In genomic region chr2:206253125-206253787, GRCh38 we compare ENCODE assay signal across 17 cellular contexts. TPM values are rescaled to one million over a fixed set of nuclear protein-coding genes. Genes with fewer than 3 reads are reported as not detected.
DNase-seq lines count a peak whose midpoint lies in the region; ATAC-seq and TF ChIP-seq lines count a peak whose summit lies in the region.
"Had no signal": no experiment of that assay in that cellular context is flagged by ENCODE, and none has a peak within 500 bp of the region (broad histone marks: within the 10 kb centered on the region; RNA-seq: fewer than 3 reads in every experiment).

No MANE protein-coding gene starts in this region.

- WGBS in H9 (ENCODE audit: extremely low coverage, insufficient read length, low lambda C conversion rate) = no CpG with 5 or more reads among the region's 20 CpGs

- no peak overlapping the region for H4K8ac ChIP-seq in H9 (replicated peaks; ENCODE audit: insufficient read length, low read depth, low read length)

- no peak overlapping the region for H2BK20ac ChIP-seq in H9 (ENCODE audit: low read depth, low read length, poor library complexity, severe bottlenecking)

- H3T11ph ChIP-seq in H9 (ENCODE audit: low read length) = no peak overlapping the region

- no peaks in the 10 kb centered on the region for H3K27me3 ChIP-seq in H9 (ENCODE audit: insufficient read depth, low read length)

- no peaks in the 10 kb centered on the region for H3K9me3 ChIP-seq in H9 (ENCODE audit: control insufficient read depth, low read depth, low read length)

- no peaks in the 10 kb centered on the region for H3K23me2 ChIP-seq in H9 (ENCODE audit: insufficient read length, low read depth, low read length, poor library complexity, severe bottlenecking)

- no peaks in the 10 kb centered on the region for H3K79me1 ChIP-seq in H9 (ENCODE audit: insufficient read depth, low read depth, low read length, poor library complexity, severe bottlenecking)

- intact Hi-C loops in activated B cell treated with CpG ODN at 0.5 μM for 24 hours (cut with micrococcal nuclease) = no loop called here
- intact Hi-C loops in head of caudate nucleus (cut with DNase I) = no loop called here

- CTCF ChIA-PET in activated B cell treated with CpG ODN at 0.5 μM for 24 hours (lab: Charles Lee) = no interaction called here

- no peak overlapping the region for H2BK5ac ChIP-seq in H9 (ENCODE audit: insufficient read length, low read length)

- H4K20me1 ChIP-seq in H9 (ENCODE audit: control insufficient read depth, insufficient read depth, insufficient read length) = no peaks in the 10 kb centered on the region
- H4K20me1 ChIP-seq: BLaER1 treated with 17β-estradiol and CSF1 and Interleukin-3, amounts not matched to agents 10 nM and 100 nM had no signal

- no peak overlapping the region for H3K23ac ChIP-seq in H9 (ENCODE audit: insufficient read length, low read depth, low read length)

- H3K27ac ChIP-seq in H9 (ENCODE audit: insufficient read length, low read depth, low read length) = no peak overlapping the region
- H3K27ac ChIP-seq: BLaER1 treated with 17β-estradiol and CSF1 and Interleukin-3, amounts not matched to agents 10 nM and 100 nM; HL-60 had no signal

- H3K27me3 Mint-ChIP-seq in H9 (ENCODE audit: low read depth) (no peaks in the 10 kb centered on the region; the same call in 1 of the 2 replicates), activated B cell treated with CpG ODN at 0.5 μM for 24 hours (peaks cover 46% of the 10 kb centered on the region), naive B cell (peaks cover 45 to 69% (median 59%) of the 10 kb centered on the region in 3 donors)
- peaks cover 53 to 56% of the 10 kb centered on the region in 2 donors for H3K27me3 Mint-ChIP-seq in stimulated activated naive B cell treated with anti-CD40 and anti-IgM and Interleukin-4, amounts not matched to agents 10 μg/mL and 1 μg/mL and 100 μg/mL, for 72 hours

- TF ChIP-seq CTCF in H9 (conservative IDR thresholded peaks at IDR 0.05) (no peak), activated B cell treated with CpG ODN at 0.5 μM for 24 hours (IDR thresholded peaks at IDR 0.05) (no peak)

- no peak overlapping the region for H2AFZ ChIP-seq in H9 (ENCODE audit: low read length)

- H2AK5ac ChIP-seq in H9 (ENCODE audit: insufficient read length, low read length) = no peak overlapping the region

- no peak overlapping the region for H3K4ac ChIP-seq in H9 (ENCODE audit: low read depth, low read length)

- H3K4me2 ChIP-seq in H9 (ENCODE audit: insufficient read depth, insufficient read length, low read length) = no peak overlapping the region
- H3K4me2 ChIP-seq: BLaER1 treated with 17β-estradiol and CSF1 and Interleukin-3, amounts not matched to agents 10 nM and 100 nM had no signal

- H2BK120ac ChIP-seq in H9 (ENCODE audit: low read depth, low read length, poor library complexity, severe bottlenecking) = no peak overlapping the region

- H2BK12ac ChIP-seq in H9 (ENCODE audit: insufficient read length, low read depth, low read length) = no peak overlapping the region

- no peak overlapping the region for H3K4me3 Mint-ChIP-seq in H9
- H3K4me3 Mint-ChIP-seq in activated B cell treated with CpG ODN at 0.5 μM for 24 hours = peak overlapping the region; percentile 16
- peak overlapping the region in 2 of 8 donors; percentile 19 to 45 for H3K4me3 Mint-ChIP-seq in naive B cell
- peak overlapping the region in 1 of 2 donors; percentile 11 for H3K4me3 Mint-ChIP-seq in stimulated activated naive B cell treated with anti-CD40 and anti-IgM and Interleukin-4, amounts not matched to agents 10 μg/mL and 1 μg/mL and 100 μg/mL, for 72 hours
- H3K4me3 Mint-ChIP-seq: B cell; CD8-positive, alpha-beta T cell had no signal

- peak; percentile 52 for DNase-seq in H9
- no peak for DNase-seq in activated B cell treated with CpG ODN at 0.5 μM for 24 hours
- DNase-seq in naive B cell = no peak
- no peak for DNase-seq in stimulated activated naive B cell treated with anti-CD40 and anti-IgM and Interleukin-4, amounts not matched to agents 10 μg/mL and 1 μg/mL and 100 μg/mL, for 72 hours
- DNase-seq in head of caudate nucleus = no peak
- no peak for DNase-seq in AG20443 (ENCODE audit: low spot score)
- no peak for DNase-seq in central memory CD4-positive, alpha-beta T cell
- DNase-seq: 8988T; Calu3; CD8-positive, alpha-beta T cell; DMS79 treated with DMSO at 0.1 percent for 48 hours; H7 had no signal

- no peak overlapping the region for H3K18ac ChIP-seq in H9 (ENCODE audit: insufficient read length, low read depth, low read length)

- H3K36me3 Mint-ChIP-seq in H9 (ENCODE audit: insufficient read depth in 1 of 3, low read depth in 3 of 3) (peaks cover 0 to 3% (median 0%) of the 10 kb centered on the region in 3 experiments; a peak in 1 of 7 replicates), activated B cell treated with CpG ODN at 0.5 μM for 24 hours (ENCODE audit: low read depth) (no peaks in the 10 kb centered on the region), naive B cell (peaks cover 4 to 7% of the 10 kb centered on the region in 2 donors)
- H3K36me3 Mint-ChIP-seq in stimulated activated naive B cell treated with anti-CD40 and anti-IgM and Interleukin-4, amounts not matched to agents 10 μg/mL and 1 μg/mL and 100 μg/mL, for 72 hours = no peaks in the 10 kb centered on the region
- H3K36me3 Mint-ChIP-seq: CD8-positive, alpha-beta T cell had no signal

- no peak overlapping the region for H2BK15ac ChIP-seq in H9 (ENCODE audit: low read depth, low read length)

- no peak overlapping the region for H3K56ac ChIP-seq in H9 (ENCODE audit: insufficient read length, low read depth, low read length)

- H3K79me2 ChIP-seq in H9 (ENCODE audit: insufficient read depth, low read length) = no peaks in the 10 kb centered on the region

- H3K9me3 Mint-ChIP-seq in H9 = peaks cover 0 to 1% of the 10 kb centered on the region in 2 experiments; a peak in 3 of 5 replicates
- no peaks in the 10 kb centered on the region for H3K9me3 Mint-ChIP-seq in activated B cell treated with CpG ODN at 0.5 μM for 24 hours
- H3K9me3 Mint-ChIP-seq in naive B cell = peaks cover 0 to 21% (median 7%) of the 10 kb centered on the region in 7 donors
- peaks cover 0 to 2% of the 10 kb centered on the region in 2 donors for H3K9me3 Mint-ChIP-seq in stimulated activated naive B cell treated with anti-CD40 and anti-IgM and Interleukin-4, amounts not matched to agents 10 μg/mL and 1 μg/mL and 100 μg/mL, for 72 hours

- no peak overlapping the region for H4K91ac ChIP-seq in H9 (ENCODE audit: insufficient read length, low read depth, low read length)

- H3K4me1 ChIP-seq in H9 (ENCODE audit: insufficient read depth, low read length) = no peaks in the 10 kb centered on the region
- H3K4me1 ChIP-seq: BLaER1 treated with 17β-estradiol and CSF1 and Interleukin-3, amounts not matched to agents 10 nM and 100 nM had no signal

- no peak overlapping the region for H3K9ac ChIP-seq in H9 (ENCODE audit: extremely low read depth, insufficient read length, low read length)
- H3K9ac ChIP-seq: BLaER1 treated with 17β-estradiol and CSF1 and Interleukin-3, amounts not matched to agents 10 nM and 100 nM had no signal

- ATAC-seq in activated B cell treated with CpG ODN at 0.5 μM for 24 hours (ENCODE audit: low read depth) (no peak), naive B cell (ENCODE audit: low read depth in 2 of 2) (no peak)
- ATAC-seq in stimulated activated naive B cell treated with anti-CD40 and anti-IgM and Interleukin-4, amounts not matched to agents 10 μg/mL and 1 μg/mL and 100 μg/mL, for 72 hours (replicated peaks) = no peak
- ATAC-seq: CD8-positive, alpha-beta T cell; GM12878; K562 had no signal

- H3K27ac Mint-ChIP-seq in H9 (no peak overlapping the region), activated B cell treated with CpG ODN at 0.5 μM for 24 hours (peak overlapping the region; percentile 27), naive B cell (peak overlapping the region in 4 of 6 donors; percentile 1 to 89 (median 52))
- peak overlapping the region; percentile 80 for H3K27ac Mint-ChIP-seq in stimulated activated naive B cell treated with anti-CD40 and anti-IgM and Interleukin-4, amounts not matched to agents 10 μg/mL and 1 μg/mL and 100 μg/mL, for 72 hours
- H3K27ac Mint-ChIP-seq: CD8-positive, alpha-beta T cell had no signal

- POLR2A ChIA-PET in activated B cell treated with CpG ODN at 0.5 μM for 24 hours (lab: Charles Lee) = no interaction called here

- peaks cover 14 to 24% of the 10 kb centered on the region in 2 experiments for H3K4me1 Mint-ChIP-seq in H9
- H3K4me1 Mint-ChIP-seq in activated B cell treated with CpG ODN at 0.5 μM for 24 hours = peaks cover 7% of the 10 kb centered on the region
- H3K4me1 Mint-ChIP-seq in naive B cell = peaks cover 12 to 21% (median 16%) of the 10 kb centered on the region in 3 donors
- H3K4me1 Mint-ChIP-seq in stimulated activated naive B cell treated with anti-CD40 and anti-IgM and Interleukin-4, amounts not matched to agents 10 μg/mL and 1 μg/mL and 100 μg/mL, for 72 hours = peaks cover 13 to 14% of the 10 kb centered on the region in 2 donors

- H4K5ac ChIP-seq in H9 (ENCODE audit: insufficient read length, low read depth, low read length) = no peak overlapping the region

- no peak overlapping the region for H3K14ac ChIP-seq in H9 (ENCODE audit: insufficient read depth, low read length)

RNA-seq across cellular contexts. Expression of gene ZDBF2, which starts 21.2 kb away (rescaled TPM):
- 29.1 and 31.8 TPM in 2 replicates for total RNA-seq in H9 (2021)
- 6.7 and 8.0 TPM in 2 replicates for total RNA-seq in activated B cell treated with CpG ODN at 0.5 μM for 24 hours
- polyA plus RNA-seq in naive B cell (ENCODE audit: low read depth in 6 of 6) = 1 to 10 TPM; 3.3 to 6.5 (median 3.7) TPM
- total RNA-seq: Calu3 had no signal

Comparison
In these comparisons a context has a peak if more than half of its experiments do, and no peak if none do; other contexts are left out.
1. H3K27ac Mint-ChIP-seq: peak in activated B cell treated with CpG ODN at 0.5 μM for 24 hours (single experiment), naive B cell (4 of 6) and stimulated activated naive B cell treated with anti-CD40 and anti-IgM and Interleukin-4, amounts not matched to agents 10 μg/mL and 1 μg/mL and 100 μg/mL, for 72 hours (single experiment); none in H9 (0 of 3).